ENCODE assay signal across 8 cellular contexts in the genomic region with DNA sequence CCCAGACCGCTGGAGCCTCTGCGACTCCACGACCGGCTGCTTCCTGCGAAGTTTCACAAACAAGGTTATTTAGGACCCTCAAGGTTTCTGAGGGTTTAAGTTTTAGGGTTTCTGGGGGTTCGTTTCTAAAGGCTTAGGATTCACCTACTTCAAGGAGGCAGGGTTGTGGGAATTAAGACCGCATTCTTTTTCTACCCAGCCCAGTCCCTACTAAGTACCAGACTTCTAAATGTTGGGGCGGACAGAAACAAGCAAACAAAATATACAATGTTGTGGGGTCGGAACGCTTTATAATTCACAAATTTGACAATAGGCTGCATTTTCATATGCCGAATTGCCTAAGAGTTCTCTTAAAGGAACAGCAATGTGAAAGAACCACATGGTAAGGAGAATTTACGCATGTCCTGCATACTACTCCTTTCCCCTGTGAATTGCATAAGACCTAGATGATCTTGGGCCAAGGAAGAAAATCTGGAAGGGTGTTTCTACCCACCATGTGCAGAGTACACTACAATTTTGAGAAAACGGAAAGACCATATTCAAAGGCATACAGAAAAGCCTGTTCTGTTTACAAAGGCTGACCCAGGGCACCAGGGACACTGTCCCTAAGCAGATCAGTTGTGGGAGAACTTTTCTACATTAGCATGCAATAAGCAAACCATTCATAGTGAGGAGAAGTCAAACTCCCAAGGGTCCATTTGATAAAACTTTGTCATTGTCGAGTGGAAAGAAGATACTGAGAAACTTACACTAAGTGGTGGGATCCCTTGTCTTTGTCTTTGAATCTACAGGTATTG.
DNase-seq lines count a peak whose midpoint lies in the region; ATAC-seq and TF ChIP-seq lines count a peak whose summit lies in the region.

No MANE protein-coding gene starts in this region.

- H3K27ac ChIP-seq in prostate gland = peak overlapping the region; percentile 30 to 67

- no peaks in the 10 kb centered on the region for H3K9me3 ChIP-seq in prostate gland

- H3K36me3 ChIP-seq in prostate gland = no peaks in the 10 kb centered on the region

- TF ChIP-seq CTCF in fibroblast of the aortic adventitia (IDR thresholded peaks at IDR 0.05; ENCODE audit: insufficient read depth, low read length) (no peak), prostate gland (IDR thresholded peaks at IDR 0.05) (no peak)

- WGBS in prostate gland = 52% methylated on average over 10 of the region's 14 CpGs

- H3K4me3 ChIP-seq in fibroblast of the aortic adventitia (ENCODE audit: low read depth, low read length) (peak overlapping the region; percentile 78), prostate gland (peak overlapping the region; percentile 52)

- ATAC-seq in GM21737 (IDR thresholded peaks at IDR 0.05; ENCODE audit: unreplicated experiment) (peak; percentile 5), HG03159 (IDR thresholded peaks at IDR 0.05; ENCODE audit: unreplicated experiment) (no peak), HG02571 (IDR thresholded peaks at IDR 0.05; ENCODE audit: unreplicated experiment) (no peak)

- intact Hi-C loops in prostate gland (cut with DNase I) = no loop called here

- no peak for TF ChIP-seq POLR2A in prostate gland (IDR thresholded peaks at IDR 0.05)

- peak; percentile 37 for DNase-seq in SKM-1 (lab: John Stamatoyannopoulos, UW; ENCODE audit: unreplicated experiment)
- DNase-seq in fibroblast of the aortic adventitia (ENCODE audit: low read depth) = peak; percentile 76
- DNase-seq in prostate gland (ENCODE audit: low spot score) = no peak
- no peak for DNase-seq in NCI-H146 treated with DMSO at 0.1 percent for 48 hours (lab: John Stamatoyannopoulos, UW; ENCODE audit: unreplicated experiment)
- DNase-seq in NCI-H774 (lab: John Stamatoyannopoulos, UW) = no peak

- H3K27me3 ChIP-seq in prostate gland (replicated peaks; ENCODE audit: insufficient read depth) = no peaks in the 10 kb centered on the region

- H3K4me1 ChIP-seq in prostate gland (replicated peaks) = no peaks in the 10 kb centered on the region

Comparison
In these comparisons a context has a peak if more than half of its experiments do, and no peak if none do; other contexts are left out.
1. DNase-seq: peak in SKM-1 (single experiment) and fibroblast of the aortic adventitia (single experiment); none in prostate gland (single experiment), NCI-H146 treated with DMSO at 0.1 percent for 48 hours (single experiment) and NCI-H774 (single experiment).